21 cellular contexts compared by ENCODE assay signal in the genomic region with DNA sequence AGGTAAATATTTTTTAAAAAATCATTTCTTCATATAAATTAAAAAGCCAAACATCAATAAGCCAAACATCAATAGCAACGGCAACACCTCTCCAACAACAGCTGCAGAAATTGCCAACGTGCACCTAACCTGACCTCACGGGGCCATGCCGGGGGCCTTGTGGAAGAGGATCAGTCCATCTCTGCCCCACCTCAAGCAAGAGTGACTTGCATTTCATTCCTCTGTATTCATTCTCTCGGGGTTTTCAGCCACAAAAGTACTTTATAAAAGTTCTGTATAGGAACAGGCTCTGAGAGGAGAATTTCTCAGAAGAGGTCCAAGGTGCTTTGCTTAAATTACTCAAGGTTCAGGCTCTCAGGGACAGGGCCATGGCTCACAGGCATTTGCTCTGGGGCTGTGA.
"Had no signal": no experiment of that assay in that cellular context is flagged by ENCODE, and none has a peak within 500 bp of the region (broad histone marks: within the 10 kb centered on the region; RNA-seq: fewer than 3 reads in every experiment).

No MANE protein-coding gene starts in this region.

- H3K36me3 ChIP-seq: colonic mucosa, esophagus muscularis mucosa, left ventricle myocardium inferior, neural progenitor cell, transverse colon had no signal

- H2AFZ ChIP-seq: neural progenitor cell had no signal

- H3K36me3 Mint-ChIP-seq: neural progenitor cell had no signal

- DNase-seq: activated CD4-positive, alpha-beta T cell treated with anti-CD3 and anti-CD28 coated beads, Interleukin-2, amount 50 U/mL, for 1 hour; activated naive CD4-positive, alpha-beta T cell treated with Interleukin-2 at 50 U/mL for 16 hours; amniotic stem cell; colonic mucosa; dorsolateral prefrontal cortex; effector memory CD8-positive, alpha-beta T cell; hippocampal formation; left ventricle myocardium inferior; naive thymus-derived CD8-positive, alpha-beta T cell; posterior cingulate gyrus; small intestine; stimulated activated CD4-positive, alpha-beta T cell treated with anti-CD3 and anti-CD28 coated beads, Interleukin-2, amount 100 ng/mL, for 24 hours; transverse colon had no signal

- H3K4me3 Mint-ChIP-seq: effector memory CD8-positive, alpha-beta T cell; naive thymus-derived CD8-positive, alpha-beta T cell; neural progenitor cell; stimulated activated effector memory CD8-positive, alpha-beta T cell treated with anti-CD3 and anti-CD28 coated beads, Interleukin-12 subunit alpha, Interleukin-12 subunit beta, amount 100 ng/mL, for 72 hours had no signal

- H3K4me2 ChIP-seq: neural progenitor cell had no signal

- H3K4me1 ChIP-seq: colonic mucosa, esophagus muscularis mucosa, left ventricle myocardium inferior, transverse colon had no signal

- FAIRE-seq: bronchial epithelial cell, endothelial cell of umbilical vein, frontal cortex, small intestine, urothelium cell line had no signal

- ATAC-seq: effector memory CD8-positive, alpha-beta T cell; naive thymus-derived CD8-positive, alpha-beta T cell; sciatic nerve; stimulated activated effector memory CD8-positive, alpha-beta T cell treated with anti-CD3 and anti-CD28 coated beads, Interleukin-12 subunit alpha, Interleukin-12 subunit beta, amount 100 ng/mL, for 72 hours had no signal

- H3K9ac ChIP-seq: neural progenitor cell had no signal

- H3K27me3 ChIP-seq: colonic mucosa, transverse colon had no signal

- H3K9me3 Mint-ChIP-seq: effector memory CD8-positive, alpha-beta T cell; naive thymus-derived CD8-positive, alpha-beta T cell; neural progenitor cell had no signal

- H3K27ac ChIP-seq: colonic mucosa, dorsolateral prefrontal cortex, esophagus muscularis mucosa, left ventricle myocardium inferior, neural progenitor cell, transverse colon had no signal

- H3K4me3 ChIP-seq: colonic mucosa, dorsolateral prefrontal cortex, esophagus muscularis mucosa, left ventricle myocardium inferior, neural progenitor cell, transverse colon had no signal

- H3K27ac Mint-ChIP-seq: neural progenitor cell had no signal

- H3K27me3 Mint-ChIP-seq: effector memory CD8-positive, alpha-beta T cell; naive thymus-derived CD8-positive, alpha-beta T cell had no signal

- H3K9me3 ChIP-seq: colonic mucosa, esophagus muscularis mucosa, left ventricle myocardium inferior, transverse colon had no signal
